8 cellular contexts compared by ENCODE assay signal in genomic region chr17:7213895-7214299, GRCh38. TPM values are rescaled to one million over a fixed set of nuclear protein-coding genes. Genes with fewer than 3 reads are reported as not detected.
DNase-seq lines count a peak whose midpoint lies in the region; ATAC-seq and TF ChIP-seq lines count a peak whose summit lies in the region.

No MANE protein-coding gene starts in this region.

- H3K9ac ChIP-seq in HUES6 (ENCODE audit: low read length) (peak overlapping the region; percentile 52), parathyroid adenoma (no peak overlapping the region)

- TF ChIP-seq POLR2A in adrenal gland (IDR thresholded peaks at IDR 0.05), result no peak

- DNase-seq in EL, result peak; percentile 67
- DNase-seq in NOMO-1 (lab: John Stamatoyannopoulos, UW; ENCODE audit: unreplicated experiment in 2 of 2), result peak; percentile 59 to 72
- DNase-seq in adrenal gland, result peak; percentile 75 to 94 (median 82)
- peak; percentile 73 for DNase-seq in left ventricle myocardium superior

- H3K27me3 ChIP-seq in HUES6 (ENCODE audit: control insufficient read depth, insufficient read depth, low read length) (no peaks in the 10 kb centered on the region), adrenal gland (no peaks in the 10 kb centered on the region), parathyroid adenoma (ENCODE audit: control insufficient read depth, insufficient read depth, low read length) (no peaks in the 10 kb centered on the region)

- intact Hi-C loops in adrenal gland (cut with DNase I) (no loop called here), left ventricle myocardium superior (cut with micrococcal nuclease) (no loop called here)

- H3K4me1 ChIP-seq in HUES6 (ENCODE audit: control insufficient read depth, insufficient read depth, low read length), result peaks cover 52% of the 10 kb centered on the region
- H3K4me1 ChIP-seq in adrenal gland (replicated peaks in 1 of 2), result peaks cover 28 to 49% of the 10 kb centered on the region in 2 donors
- peaks cover 31% of the 10 kb centered on the region for H3K4me1 ChIP-seq in parathyroid adenoma

- peak overlapping the region; percentile 77; the same call in 1 of the 2 replicates for H3K27ac ChIP-seq in HUES6 (ENCODE audit: low read depth, low read length)
- H3K27ac ChIP-seq in adrenal gland, result peak overlapping the region in 2 of 5 donors; percentile 63 to 82
- H3K27ac ChIP-seq in parathyroid adenoma, result peak overlapping the region; percentile 71

- peak; percentile 0 for ATAC-seq in left ventricle myocardium superior
- ATAC-seq in HG03457 (IDR thresholded peaks at IDR 0.05; ENCODE audit: unreplicated experiment), result no peak
- ATAC-seq in HG03442 (IDR thresholded peaks at IDR 0.05; ENCODE audit: unreplicated experiment), result no peak

- WGBS in adrenal gland, 4 donors, result 4 to 7% (median 5%) methylated on average over 15 of the region's 15 CpGs

- peak overlapping the region; percentile 61 for H3K4me3 ChIP-seq in HUES6 (ENCODE audit: low read depth, low read length)
- H3K4me3 ChIP-seq in adrenal gland, result peak overlapping the region in 2 of 4 donors; percentile 14 to 59
- peak overlapping the region; percentile 50 for H3K4me3 ChIP-seq in parathyroid adenoma (ENCODE audit: low read depth, low read length)

- H3K36me3 ChIP-seq in HUES6 (ENCODE audit: control insufficient read depth, insufficient read depth, low read length), result no peaks in the 10 kb centered on the region
- H3K36me3 ChIP-seq in adrenal gland (replicated peaks in 1 of 2), result no peaks in the 10 kb centered on the region
- H3K36me3 ChIP-seq in parathyroid adenoma (ENCODE audit: control insufficient read depth, insufficient read depth, low read length), result no peaks in the 10 kb centered on the region

- H2AFZ ChIP-seq in parathyroid adenoma, result peak overlapping the region; percentile 31

- H3K79me2 ChIP-seq in parathyroid adenoma, result peaks cover 11% of the 10 kb centered on the region

- H3K9me3 ChIP-seq in HUES6 (ENCODE audit: control insufficient read depth, insufficient read depth, low read depth, low read length) (no peaks in the 10 kb centered on the region), adrenal gland (replicated peaks in 1 of 3) (no peaks in the 10 kb centered on the region), parathyroid adenoma (ENCODE audit: control insufficient read depth, low read length) (no peaks in the 10 kb centered on the region)

- H3K4me2 ChIP-seq in parathyroid adenoma (ENCODE audit: low read length), result peak overlapping the region; percentile 71

- TF ChIP-seq CTCF in adrenal gland (IDR thresholded peaks at IDR 0.05) (peak in 5 of 6 experiments; percentile 30 to 45 (median 38)), parathyroid adenoma (IDR thresholded peaks at IDR 0.05) (peak; percentile 61)

RNA-seq across cellular contexts. Expression of gene DLG4, which starts 5.7 kb away (rescaled TPM):
- total RNA-seq in adrenal gland, result 10 to 100 TPM; 17.7 to 70.2 (median 31.9) TPM
- polyA plus RNA-seq in adrenal gland, result 100 to 1,000 TPM in 1 of 3 donors, 10 to 100 TPM in 2; 19.1 to 172 (median 29.6) TPM
- total RNA-seq in left ventricle myocardium superior, result 21.3 TPM

RNA-seq across cellular contexts. Expression of gene ACADVL, which starts 5.8 kb away (rescaled TPM):
- total RNA-seq in adrenal gland (1,000 to 10,000 TPM; 1,309 to 2,378 (median 1,772) TPM), left ventricle myocardium superior (2,270 TPM)
- 1,000 to 10,000 TPM in 2 of 3 donors, 100 to 1,000 TPM in 1; 972 to 6,098 (median 5,777) TPM for polyA plus RNA-seq in adrenal gland

RNA-seq across cellular contexts. Expression of gene DVL2, which starts 20.4 kb away (rescaled TPM):
- total RNA-seq in adrenal gland (10 to 100 TPM; 25.2 to 87.2 (median 47.9) TPM), left ventricle myocardium superior (23.5 TPM)
- polyA plus RNA-seq in adrenal gland, result 10 to 100 TPM; 11.8 to 80.9 (median 19.2) TPM

RNA-seq across cellular contexts. Expression of gene PHF23, which starts 25.4 kb away (rescaled TPM):
- total RNA-seq in adrenal gland (100 to 1,000 TPM in 1 of 8 donors, 10 to 100 TPM in 7; 33.5 to 141 (median 64.5) TPM), left ventricle myocardium superior (29.4 TPM)
- 10 to 100 TPM; 28.0 to 80.3 (median 49.6) TPM for polyA plus RNA-seq in adrenal gland

RNA-seq across cellular contexts. Expression of gene GABARAP, which starts 28.4 kb away (rescaled TPM):
- 1,000 to 10,000 TPM in 1 of 8 donors, 100 to 1,000 TPM in 7; 195 to 1,049 (median 840) TPM for total RNA-seq in adrenal gland
- polyA plus RNA-seq in adrenal gland, result 1,000 to 10,000 TPM in 2 of 3 donors, 100 to 1,000 TPM in 1; 694 to 1,285 (median 1,047) TPM
- total RNA-seq in left ventricle myocardium superior, result 456 TPM
